ENCODE assay signal across 31 cellular contexts in genomic region chr14:96706893-96707292, GRCh38.
"Had no signal": no experiment of that assay in that cellular context is flagged by ENCODE, and none has a peak within 500 bp of the region (broad histone marks: within the 10 kb centered on the region; RNA-seq: fewer than 3 reads in every experiment).

No MANE protein-coding gene starts in this region.

- H3K27me3 ChIP-seq: neural progenitor cell, ovary, right lobe of liver, testis, transverse colon, uterus had no signal

- H3K27ac Mint-ChIP-seq: naive thymus-derived CD8-positive, alpha-beta T cell; natural killer cell treated with Interleukin-12 subunit alpha and Interleukin-12 subunit beta and Interleukin-15 and Interleukin-18, amount 100 ng/mL, for 72 hours; nephron progenitor cell; neural progenitor cell; progenitor cell of endocrine pancreas; stimulated activated memory B cell treated with anti-CD40 and anti-IgM and Interleukin-4, amounts not matched to agents 10 μg/mL and 1 μg/mL and 100 μg/mL, for 72 hours; stimulated activated naive CD8-positive, alpha-beta T cell treated with anti-CD3 and anti-CD28 coated beads, Interleukin-15, amount 100 ng/mL, for 72 hours; type B pancreatic cell had no signal

- H3K36me3 ChIP-seq: neural progenitor cell, ovary, right lobe of liver, spleen, suprapubic skin, tibial artery, transverse colon, upper lobe of right lung, uterus had no signal

- H3K79me2 ChIP-seq: parathyroid adenoma had no signal

- DNase-seq: naive thymus-derived CD8-positive, alpha-beta T cell; nephron progenitor cell; occipital lobe; ovary; psoas muscle; right cardiac atrium; right lobe of liver; spleen; stimulated activated CD4-positive, alpha-beta T cell treated with anti-CD3 and anti-CD28 coated beads, Interleukin-12 subunit alpha, Interleukin-12 subunit beta, amount 100 ng/mL, for 4 hours; stimulated activated CD4-positive, alpha-beta T cell treated with anti-CD3 and anti-CD28 coated beads, Interleukin-1b, Interleukin-23, amount 100 ng/mL, for 48 hours; stimulated activated CD4-positive, alpha-beta T cell treated with anti-CD3 and anti-CD28 coated beads, Interleukin-4, amount 100 ng/mL, for 1 hour; stimulated activated CD4-positive, alpha-beta T cell treated with anti-CD3 and anti-CD28 coated beads, Interleukin-4, amount 100 ng/mL, for 4 hours; stimulated activated CD8-positive, alpha-beta memory T cell treated with anti-CD3 and anti-CD28 coated beads, Interleukin-4, amount 100 ng/mL, for 48 hours; stimulated activated naive CD4-positive, alpha-beta T cell; stimulated activated naive CD8-positive, alpha-beta T cell treated with anti-CD3 and anti-CD28 coated beads, Interleukin-15, amount 100 ng/mL, for 72 hours; stimulated activated naive CD8-positive, alpha-beta T cell treated with anti-CD3 and anti-CD28 coated beads, Interleukin-15, Interleukin-2, amounts not matched to agents 100 U/mL and 50 U/mL, for 24 hours; substantia nigra; testis; tibial artery; transverse colon; upper lobe of right lung; uterus had no signal

- H3K36me3 Mint-ChIP-seq: naive thymus-derived CD8-positive, alpha-beta T cell; natural killer cell treated with Interleukin-12 subunit alpha and Interleukin-12 subunit beta and Interleukin-15 and Interleukin-18, amount 100 ng/mL, for 72 hours; stimulated activated memory B cell treated with anti-CD40 and anti-IgM and Interleukin-4, amounts not matched to agents 10 μg/mL and 1 μg/mL and 100 μg/mL, for 72 hours; type B pancreatic cell had no signal

- H3K4me1 ChIP-seq: neural progenitor cell, parathyroid adenoma, psoas muscle, right lobe of liver, spleen, suprapubic skin, testis, tibial artery, transverse colon, upper lobe of right lung, uterus had no signal

- ATAC-seq: naive thymus-derived CD8-positive, alpha-beta T cell; natural killer cell treated with Interleukin-12 subunit alpha and Interleukin-12 subunit beta and Interleukin-15 and Interleukin-18, amount 100 ng/mL, for 72 hours; psoas muscle; right cardiac atrium; right lobe of liver; stimulated activated memory B cell treated with anti-CD40 and anti-IgM and Interleukin-4, amounts not matched to agents 10 μg/mL and 1 μg/mL and 100 μg/mL, for 72 hours; stimulated activated naive CD8-positive, alpha-beta T cell treated with anti-CD3 and anti-CD28 coated beads, Interleukin-15, amount 100 ng/mL, for 72 hours; stimulated activated naive CD8-positive, alpha-beta T cell treated with anti-CD3 and anti-CD28 coated beads, Interleukin-15, Interleukin-2, amounts not matched to agents 100 U/mL and 50 U/mL, for 24 hours; upper lobe of right lung had no signal

- H3K4me3 ChIP-seq: neural progenitor cell, ovary, psoas muscle, right lobe of liver, skin epidermis, smooth muscle cell, spleen, suprapubic skin, testis, tibial artery, transverse colon, upper lobe of right lung, uterus had no signal

- H2AFZ ChIP-seq: neural progenitor cell, parathyroid adenoma had no signal

- H3K4me3 Mint-ChIP-seq: naive thymus-derived CD8-positive, alpha-beta T cell; natural killer cell treated with Interleukin-12 subunit alpha and Interleukin-12 subunit beta and Interleukin-15 and Interleukin-18, amount 100 ng/mL, for 72 hours; nephron progenitor cell; neural progenitor cell; stimulated activated memory B cell treated with anti-CD40 and anti-IgM and Interleukin-4, amounts not matched to agents 10 μg/mL and 1 μg/mL and 100 μg/mL, for 72 hours; stimulated activated naive CD8-positive, alpha-beta T cell treated with anti-CD3 and anti-CD28 coated beads, Interleukin-15, amount 100 ng/mL, for 72 hours; type B pancreatic cell had no signal

- H3K9ac ChIP-seq: neural progenitor cell, parathyroid adenoma had no signal

- H3K4me1 Mint-ChIP-seq: naive thymus-derived CD8-positive, alpha-beta T cell; stimulated activated memory B cell treated with anti-CD40 and anti-IgM and Interleukin-4, amounts not matched to agents 10 μg/mL and 1 μg/mL and 100 μg/mL, for 72 hours; stimulated activated naive CD8-positive, alpha-beta T cell treated with anti-CD3 and anti-CD28 coated beads, Interleukin-15, amount 100 ng/mL, for 72 hours had no signal

- H3K27me3 Mint-ChIP-seq: type B pancreatic cell had no signal

- H3K9me3 ChIP-seq: ovary, psoas muscle, right lobe of liver, spleen, suprapubic skin, testis, tibial artery, transverse colon, upper lobe of right lung, uterus had no signal

- H3K27ac ChIP-seq: neural progenitor cell, ovary, parathyroid adenoma, psoas muscle, right lobe of liver, skin epidermis, spleen, suprapubic skin, testis, tibial artery, transverse colon, upper lobe of right lung, uterus had no signal

- H3K4me2 ChIP-seq: neural progenitor cell, smooth muscle cell had no signal

- H3K9me3 Mint-ChIP-seq: naive thymus-derived CD8-positive, alpha-beta T cell; natural killer cell treated with Interleukin-12 subunit alpha and Interleukin-12 subunit beta and Interleukin-15 and Interleukin-18, amount 100 ng/mL, for 72 hours; nephron progenitor cell; neural progenitor cell; stimulated activated memory B cell treated with anti-CD40 and anti-IgM and Interleukin-4, amounts not matched to agents 10 μg/mL and 1 μg/mL and 100 μg/mL, for 72 hours; stimulated activated naive CD8-positive, alpha-beta T cell treated with anti-CD3 and anti-CD28 coated beads, Interleukin-15, amount 100 ng/mL, for 72 hours had no signal
